ENCODE assay signal across 8 cellular contexts in the genomic region with DNA sequence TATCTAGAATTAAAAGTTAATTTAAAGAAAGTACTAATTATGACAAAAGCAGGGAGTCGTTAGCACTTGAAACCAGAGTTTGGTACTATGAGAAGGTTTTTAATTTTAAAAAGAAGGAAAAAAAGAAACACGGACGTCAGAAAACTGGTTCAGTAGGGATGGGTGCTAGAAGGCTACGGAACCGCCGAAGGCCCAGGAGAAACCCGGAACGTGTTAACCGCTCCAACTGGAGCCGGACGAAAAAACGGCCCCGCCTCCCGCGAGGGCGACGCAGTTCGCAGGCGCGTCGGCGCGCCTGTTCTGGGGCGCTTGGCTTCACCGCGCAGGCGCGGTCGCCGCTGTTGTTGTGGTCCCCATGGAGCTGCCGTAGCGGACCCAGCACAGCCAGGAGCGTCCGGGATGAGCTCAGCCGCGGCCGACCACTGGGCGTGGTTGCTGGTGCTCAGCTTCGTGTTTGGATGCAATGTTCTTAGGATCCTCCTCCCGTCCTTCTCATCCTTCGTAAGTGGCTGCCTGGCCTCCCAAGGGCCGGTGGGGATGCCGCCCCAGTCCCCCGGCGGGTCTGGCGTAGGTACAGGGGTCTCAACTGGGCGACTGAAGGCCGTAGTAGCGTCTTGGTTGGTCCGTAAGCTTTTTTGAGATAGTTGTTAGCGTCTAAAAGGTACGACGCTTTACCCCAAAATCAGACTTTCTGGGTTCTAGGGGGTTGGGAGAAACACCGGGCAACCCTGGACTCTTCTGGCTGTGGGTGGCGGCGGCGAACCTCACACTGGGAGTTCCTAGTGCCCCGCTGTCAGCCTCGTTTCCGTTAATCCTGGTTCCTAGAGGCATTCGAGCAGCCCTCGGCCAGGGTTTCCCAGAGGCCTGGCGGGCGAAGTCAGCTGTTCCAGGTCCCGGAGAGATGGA. TPM values are rescaled to one million over a fixed set of nuclear protein-coding genes. Genes with fewer than 3 reads are reported as not detected.
DNase-seq lines count a peak whose midpoint lies in the region; ATAC-seq, FAIRE-seq and TF ChIP-seq lines count a peak whose summit lies in the region.

No MANE protein-coding gene starts in this region.

- no peak for FAIRE-seq in astrocyte (lab: Jason Lieb, UNC)

- peaks cover 14% of the 10 kb centered on the region for H3K4me1 ChIP-seq in astrocyte (ENCODE audit: insufficient read depth, low read length)
- peaks cover 6% of the 10 kb centered on the region for H3K4me1 ChIP-seq in hepatocyte (ENCODE audit: insufficient read depth)
- H3K4me1 ChIP-seq in rectal smooth muscle tissue (ENCODE audit: control insufficient read depth, insufficient read depth, low read length): peaks cover 7% of the 10 kb centered on the region
- no peaks in the 10 kb centered on the region for H3K4me1 ChIP-seq in aorta (ENCODE audit: control insufficient read depth in 1 of 2, insufficient read depth in 2 of 2, low read length in 2 of 2)

- H3K27me3 ChIP-seq in astrocyte (ENCODE audit: insufficient read depth, low read length) (no peaks in the 10 kb centered on the region), hepatocyte (no peaks in the 10 kb centered on the region), rectal smooth muscle tissue (ENCODE audit: control insufficient read depth, insufficient read depth, low read length) (no peaks in the 10 kb centered on the region), aorta (ENCODE audit: control insufficient read depth in 1 of 2, insufficient read depth in 2 of 2, low read length in 1 of 2) (no peaks in the 10 kb centered on the region)

- H3K4me1 Mint-ChIP-seq in T-helper 2 cell treated with Interferon-gamma antibody and Interleukin-4, amounts not matched to agents 5 μg/mL and 100 μg/mL, for 36 hours (ENCODE audit: low read depth): peaks cover 17% of the 10 kb centered on the region
- peaks cover 7% of the 10 kb centered on the region for H3K4me1 Mint-ChIP-seq in astrocyte (ENCODE audit: low read depth, unreplicated experiment)

- peak overlapping the region; percentile 88 for H3K27ac Mint-ChIP-seq in T-helper 2 cell treated with Interferon-gamma antibody and Interleukin-4, amounts not matched to agents 5 μg/mL and 100 μg/mL, for 36 hours
- peak overlapping the region; percentile 87 for H3K27ac Mint-ChIP-seq in astrocyte (ENCODE audit: unreplicated experiment)

- H3K9me3 Mint-ChIP-seq in T-helper 2 cell treated with Interferon-gamma antibody and Interleukin-4, amounts not matched to agents 5 μg/mL and 100 μg/mL, for 36 hours: no peaks in the 10 kb centered on the region
- no peaks in the 10 kb centered on the region for H3K9me3 Mint-ChIP-seq in astrocyte (ENCODE audit: unreplicated experiment)

- H3K27me3 Mint-ChIP-seq in T-helper 2 cell treated with Interferon-gamma antibody and Interleukin-4, amounts not matched to agents 5 μg/mL and 100 μg/mL, for 36 hours (ENCODE audit: low read depth): peaks cover under 1% of the 10 kb centered on the region
- H3K27me3 Mint-ChIP-seq in astrocyte (ENCODE audit: low read depth, unreplicated experiment): no peaks in the 10 kb centered on the region

- intact Hi-C loops in aorta (cut with DNase I): loop anchor here in 1 of 2 donors (2.0 kb wide), 1 partner anchor 31 kb away; a partner anchor contains a TSS

- H3K4me3 Mint-ChIP-seq in T-helper 2 cell treated with Interferon-gamma antibody and Interleukin-4, amounts not matched to agents 5 μg/mL and 100 μg/mL, for 36 hours: peak overlapping the region; percentile 94
- peak overlapping the region; percentile 91 for H3K4me3 Mint-ChIP-seq in astrocyte (ENCODE audit: unreplicated experiment)

- peak overlapping the region; percentile 90 for H3K4me3 ChIP-seq in astrocyte (ENCODE audit: insufficient read depth, low read depth, low read length)
- peak overlapping the region; percentile 66 for H3K4me3 ChIP-seq in hepatocyte
- H3K4me3 ChIP-seq in rectal smooth muscle tissue (ENCODE audit: low read length): peak overlapping the region; percentile 86
- H3K4me3 ChIP-seq in aorta (ENCODE audit: low read length in 2 of 2): peak overlapping the region; percentile 51 to 99

- H3K79me2 ChIP-seq in astrocyte (ENCODE audit: insufficient read depth, low read length) (peaks cover 8% of the 10 kb centered on the region), hepatocyte (peaks cover 24% of the 10 kb centered on the region)

- H3K4me2 ChIP-seq in astrocyte (ENCODE audit: low read length) (peak overlapping the region; percentile 96), hepatocyte (peak overlapping the region; percentile 95)

- H3K36me3 Mint-ChIP-seq in T-helper 2 cell treated with Interferon-gamma antibody and Interleukin-4, amounts not matched to agents 5 μg/mL and 100 μg/mL, for 36 hours (ENCODE audit: low read depth): peaks cover 2% of the 10 kb centered on the region
- no peaks in the 10 kb centered on the region for H3K36me3 Mint-ChIP-seq in astrocyte (ENCODE audit: low read depth, unreplicated experiment)

- no peaks in the 10 kb centered on the region for H3K9me2 ChIP-seq in hepatocyte (replicated peaks; ENCODE audit: insufficient read depth)

- H3K36me3 ChIP-seq in astrocyte (ENCODE audit: insufficient read depth, low read length): no peaks in the 10 kb centered on the region
- H3K36me3 ChIP-seq in hepatocyte (replicated peaks; ENCODE audit: insufficient read depth, low read depth): no peaks in the 10 kb centered on the region
- no peaks in the 10 kb centered on the region for H3K36me3 ChIP-seq in rectal smooth muscle tissue (ENCODE audit: control insufficient read depth, insufficient read depth, low read length)
- H3K36me3 ChIP-seq in aorta (ENCODE audit: control insufficient read depth in 1 of 2, insufficient read depth in 2 of 2, low read length in 1 of 2): no peaks in the 10 kb centered on the region

- H3K9ac ChIP-seq in astrocyte (ENCODE audit: low read length) (peak overlapping the region; percentile 94), rectal smooth muscle tissue (ENCODE audit: low read length) (peak overlapping the region; percentile 59)

- H4K20me1 ChIP-seq in astrocyte (ENCODE audit: insufficient read depth, low read length): no peaks in the 10 kb centered on the region
- H4K20me1 ChIP-seq in hepatocyte (ENCODE audit: insufficient read depth, poor library complexity, severe bottlenecking): no peaks in the 10 kb centered on the region

- peak; percentile 80 for TF ChIP-seq POLR2A in GM18505 (IDR thresholded peaks at IDR 0.05; ENCODE audit: borderline replicate concordance, extremely low read depth, insufficient read depth, insufficient read length)

- peak; percentile 45 for DNase-seq in NCI-H187 treated with DMSO at 0.1 percent for 48 hours (lab: John Stamatoyannopoulos, UW)
- peak; percentile 95 for DNase-seq in T-helper 2 cell treated with Interferon-gamma antibody and Interleukin-4, amounts not matched to agents 5 μg/mL and 100 μg/mL, for 36 hours (ENCODE audit: low spot score)
- DNase-seq in astrocyte (ENCODE audit: low read depth): peak; percentile 92
- DNase-seq in hepatocyte (ENCODE audit: low spot score): peak; percentile 98
- peak; percentile 98 to 99 for DNase-seq in aorta

- H3K9me3 ChIP-seq in astrocyte (ENCODE audit: insufficient read depth, low read depth, low read length): no peaks in the 10 kb centered on the region
- H3K9me3 ChIP-seq in hepatocyte (ENCODE audit: low read depth): no peaks in the 10 kb centered on the region
- H3K9me3 ChIP-seq in aorta (ENCODE audit: control insufficient read depth, low read length): no peaks in the 10 kb centered on the region

- ATAC-seq in GM18505 (IDR thresholded peaks at IDR 0.05; ENCODE audit: unreplicated experiment) (peak; percentile 93), HG02970 (IDR thresholded peaks at IDR 0.05; ENCODE audit: low FRiP score, unreplicated experiment) (peak; percentile 94), aorta (ENCODE audit: low FRiP score) (peak; percentile 98)

- H3K27ac ChIP-seq in astrocyte (ENCODE audit: low read depth, low read length) (peak overlapping the region; percentile 91), hepatocyte (peak overlapping the region; percentile 84), rectal smooth muscle tissue (ENCODE audit: low read depth, low read length) (peak overlapping the region; percentile 97), aorta (ENCODE audit: low read depth in 1 of 2, low read length in 2 of 2) (peak overlapping the region in 1 of 2 donors; percentile 99)

- WGBS in hepatocyte (ENCODE audit: low lambda C conversion rate, missing lambda C conversion rate): 2% methylated on average over 65 of the region's 65 CpGs
- WGBS in aorta, 2 donors: 0% methylated on average over 64 to 65 of the region's 65 CpGs

- H2AFZ ChIP-seq in astrocyte (ENCODE audit: low read depth, low read length) (peak overlapping the region; percentile 93), hepatocyte (peak overlapping the region; percentile 87)

- TF ChIP-seq CTCF in astrocyte (IDR thresholded peaks at IDR 0.05; ENCODE audit: insufficient read depth, low read depth, low read length) (no peak), hepatocyte (IDR thresholded peaks at IDR 0.05; ENCODE audit: poor library complexity) (no peak)

RNA-seq across cellular contexts. Expression of a gene that starts 31.4 kb away (rescaled TPM):
- 259 and 272 TPM in 2 replicates for total RNA-seq in astrocyte
- 256 and 282 TPM in 2 replicates for total RNA-seq in hepatocyte
- polyA plus RNA-seq in hepatocyte: 371 and 385 TPM in 2 replicates
- total RNA-seq in aorta: 100 to 1,000 TPM in 1 of 2 donors, 10 to 100 TPM in 1; 77.8 to 111 TPM
- 10 to 100 TPM; 66.6 to 86.0 TPM for polyA plus RNA-seq in aorta

Comparison
In these comparisons a context has a peak if more than half of its experiments do, and no peak if none do; other contexts are left out.
1. DNase-seq: peak in every context shown above with its lines; median percentile 98 in aorta; 98 in hepatocyte; 95 in T-helper 2 cell treated with Interferon-gamma antibody and Interleukin-4, amounts not matched to agents 5 μg/mL and 100 μg/mL, for 36 hours; 92 in astrocyte; 45 in NCI-H187 treated with DMSO at 0.1 percent for 48 hours.